Comparison of ENCODE assay signal across 8 cellular contexts in genomic region chr2:26088038-26088643, GRCh38. TPM values are rescaled to one million over a fixed set of nuclear protein-coding genes. Genes with fewer than 3 reads are reported as not detected.
DNase-seq lines count a peak whose midpoint lies in the region; ATAC-seq, FAIRE-seq and TF ChIP-seq lines count a peak whose summit lies in the region.

No MANE protein-coding gene starts in this region.

- no peak for TF ChIP-seq POLR2A in H54 (IDR thresholded peaks at IDR 0.05; ENCODE audit: low read depth, low read length)

- H3K4me3 ChIP-seq in fibroblast of mammary gland (ENCODE audit: control insufficient read depth, low read depth, low read length) (no peak overlapping the region), pancreas (no peak overlapping the region)

- FAIRE-seq in H54 (lab: Jason Lieb, UNC) (peak; percentile 86), pancreas (lab: Jason Lieb, UNC) (no peak)

- no peaks in the 10 kb centered on the region for H3K4me1 ChIP-seq in pancreas

- no peaks in the 10 kb centered on the region for H3K9me3 ChIP-seq in pancreas

- no peak overlapping the region for H3K27ac ChIP-seq in pancreas

- H3K36me3 ChIP-seq in pancreas: no peaks in the 10 kb centered on the region

- no peaks in the 10 kb centered on the region for H3K27me3 ChIP-seq in pancreas

- ATAC-seq in pancreas: peak in 3 of 4 donors; percentile 76 to 84 (median 82)
- ATAC-seq in GM21367 (IDR thresholded peaks at IDR 0.05; ENCODE audit: unreplicated experiment): no peak

- WGBS in pancreas, 2 donors: 98 to 100% methylated on average over 1 of the region's 1 CpG

- TF ChIP-seq CTCF in fibroblast of mammary gland (conservative IDR thresholded peaks at IDR 0.05; ENCODE audit: control insufficient read depth, insufficient read depth, low read depth, low read length) (peak; percentile 75), pancreas (IDR thresholded peaks at IDR 0.05) (peak in 3 of 4 donors; percentile 52 to 63 (median 55))

- peak; percentile 13 for DNase-seq in COR-L47 (lab: John Stamatoyannopoulos, UW)
- no peak for DNase-seq in H54 (ENCODE audit: insufficient read length, low spot score)
- peak; percentile 3 for DNase-seq in SK-N-DZ (ENCODE audit: low spot score)
- DNase-seq in fibroblast of mammary gland (ENCODE audit: low read depth): peak; percentile 42
- no peak for DNase-seq in pancreas
- DNase-seq in NK-92 (lab: John Stamatoyannopoulos, UW; ENCODE audit: unreplicated experiment): no peak
- no peak for DNase-seq in HuH-7.5 (ENCODE audit: low spot score)

- intact Hi-C loops in pancreas (cut with DNase I): no loop called here

RNA-seq across cellular contexts. Expression of gene RAB10, which starts 54.3 kb away (rescaled TPM):
- 62.8 and 89.0 TPM in 2 replicates for polyA plus RNA-seq in SK-N-DZ (2014; cell fraction: cytosol; rRNA removed)
- polyA plus RNA-seq in SK-N-DZ (2014; cell fraction: nucleus; rRNA removed): 24.8 and 32.8 TPM in 2 replicates
- 10 to 100 TPM; 27.4 to 62.9 (median 50.0) TPM for total RNA-seq in pancreas
- polyA plus RNA-seq in pancreas: 10 to 100 TPM; 16.5 to 29.1 TPM

Comparison
In these comparisons a context has a peak if more than half of its experiments do, and no peak if none do; other contexts are left out.
1. DNase-seq: peak in COR-L47 (single experiment), SK-N-DZ (single experiment) and fibroblast of mammary gland (single experiment); none in H54 (single experiment), pancreas (0 of 6), NK-92 (single experiment) and HuH-7.5 (single experiment).